ENCODE assay signal across 8 cellular contexts in genomic region chr15:41283653-41284424, GRCh38. TPM values are rescaled to one million over a fixed set of nuclear protein-coding genes. Genes with fewer than 3 reads are reported as not detected.
DNase-seq lines count a peak whose midpoint lies in the region; ATAC-seq and TF ChIP-seq lines count a peak whose summit lies in the region.

No MANE protein-coding gene starts in this region.

- TF ChIP-seq POLR2A in testis (IDR thresholded peaks at IDR 0.05), result peak; percentile 52

- H3K4me1 ChIP-seq in testis, result peaks cover 3% of the 10 kb centered on the region

- ATAC-seq in HG02623 (IDR thresholded peaks at IDR 0.05; ENCODE audit: unreplicated experiment) (peak; percentile 92), SK-N-SH treated with all-trans-retinoic acid at 6 μM for 48 hours (peak; percentile 98), omental fat pad (ENCODE audit: low FRiP score) (peak; percentile 98)

- peak overlapping the region; percentile 85 to 99 for H3K4me3 ChIP-seq in testis

- intact Hi-C loops in testis (cut with DNase I; ENCODE audit: low total_unique reads), result no loop called here

- DNase-seq in GM10266 (ENCODE audit: extremely low spot score) (peak; percentile 96), NCI-H1092 treated with DMSO at 0.1 percent for 48 hours (lab: John Stamatoyannopoulos, UW) (peak; percentile 96), glutamatergic neuron (peak; percentile 99), omental fat pad (ENCODE audit: low spot score) (peak; percentile 95), testis (peak; percentile 99)

- H3K9me3 Mint-ChIP-seq in activated naive CD8-positive, alpha-beta T cell (ENCODE audit: low read depth), result no peaks in the 10 kb centered on the region
- peaks cover 8% of the 10 kb centered on the region for H3K9me3 Mint-ChIP-seq in glutamatergic neuron (ENCODE audit: unreplicated experiment)

- no peaks in the 10 kb centered on the region for H3K9me3 ChIP-seq in testis

- no peaks in the 10 kb centered on the region for H3K27me3 ChIP-seq in testis

- H3K27me3 Mint-ChIP-seq in activated naive CD8-positive, alpha-beta T cell, result no peaks in the 10 kb centered on the region
- H3K27me3 Mint-ChIP-seq in glutamatergic neuron (ENCODE audit: unreplicated experiment), result peaks cover 7% of the 10 kb centered on the region

- no peaks in the 10 kb centered on the region for H3K36me3 ChIP-seq in testis (ENCODE audit: low read depth, missing control alignments)

- H3K4me3 Mint-ChIP-seq in activated naive CD8-positive, alpha-beta T cell, result peak overlapping the region; percentile 98
- H3K4me3 Mint-ChIP-seq in glutamatergic neuron (ENCODE audit: unreplicated experiment), result peak overlapping the region; percentile 99

- 0 to 1% methylated on average over 13 to 49 of the region's 60 CpGs for WGBS in testis, 2 donors

- peak overlapping the region; percentile 97 for H3K27ac Mint-ChIP-seq in activated naive CD8-positive, alpha-beta T cell
- H3K27ac Mint-ChIP-seq in glutamatergic neuron (ENCODE audit: unreplicated experiment), result peak overlapping the region; percentile 98

- TF ChIP-seq CTCF in GM10266 (IDR thresholded peaks at IDR 0.05; ENCODE audit: control insufficient read depth, insufficient read depth, low read depth, missing control alignments), result no peak
- no peak for TF ChIP-seq CTCF in glutamatergic neuron (IDR thresholded peaks at IDR 0.05; ENCODE audit: partially characterized antibody, unreplicated experiment)
- TF ChIP-seq CTCF in omental fat pad (IDR thresholded peaks at IDR 0.05), result no peak
- no peak for TF ChIP-seq CTCF in testis (IDR thresholded peaks at IDR 0.05)

- peak overlapping the region; percentile 92 to 96 for H3K27ac ChIP-seq in testis

- H3K36me3 Mint-ChIP-seq in activated naive CD8-positive, alpha-beta T cell, result peaks cover 16% of the 10 kb centered on the region
- H3K36me3 Mint-ChIP-seq in glutamatergic neuron (ENCODE audit: unreplicated experiment), result no peaks in the 10 kb centered on the region

- peaks cover 48% of the 10 kb centered on the region for H3K4me1 Mint-ChIP-seq in activated naive CD8-positive, alpha-beta T cell (ENCODE audit: low read depth)
- peaks cover 16% of the 10 kb centered on the region for H3K4me1 Mint-ChIP-seq in glutamatergic neuron (ENCODE audit: low read depth, unreplicated experiment)

TF ChIP-seq in SK-N-SH treated with all-trans-retinoic acid at 6 μM for 48 hours, 23 proteins besides CTCF, POLR2A, EP300 and RAD21:
- TF ChIP-seq ISL1 (CRISPR knock-in tag; IDR thresholded peaks at IDR 0.05), result 0 out of 2 replicates have a peak, but pooled peaks have one; percentile 8
- no peak for TF ChIP-seq CSRNP3 (CRISPR knock-in tag; IDR thresholded peaks at IDR 0.05)
- no peak for TF ChIP-seq PPARA (CRISPR knock-in tag; IDR thresholded peaks at IDR 0.05; ENCODE audit: borderline replicate concordance)

RNA-seq across cellular contexts. Expression of gene OIP5, which starts 48.6 kb away (rescaled TPM):
- total RNA-seq in glutamatergic neuron (ENCODE audit: unreplicated experiment) (1.5 TPM), omental fat pad (under 1 TPM in 2 of 4 donors, not detected in 2; 0.46 to 0.48 TPM), testis (10 to 100 TPM; 21.2 to 22.1 TPM)
- 44.8 TPM for polyA plus RNA-seq in testis (ENCODE audit: insufficient read depth, low read depth, low replicate concordance)

RNA-seq across cellular contexts. Expression of gene NUSAP1, which starts 48.8 kb away (rescaled TPM):
- total RNA-seq in glutamatergic neuron (ENCODE audit: unreplicated experiment) (19.3 TPM), omental fat pad (10 to 100 TPM in 1 of 4 donors, 1 to 10 TPM in 1, under 1 TPM in 1, not detected in 1; 0.74 to 11.8 (median 3.2) TPM), testis (10 to 100 TPM; 19.5 to 20.2 TPM)
- polyA plus RNA-seq in testis (ENCODE audit: insufficient read depth, low read depth, low replicate concordance), result 40.2 TPM

RNA-seq across cellular contexts. Expression of gene CHP1, which starts 52.8 kb away (rescaled TPM):
- 65.6 TPM for total RNA-seq in glutamatergic neuron (ENCODE audit: unreplicated experiment)
- total RNA-seq in omental fat pad, result 100 to 1,000 TPM; 172 to 320 (median 243) TPM
- 10 to 100 TPM; 61.9 to 72.7 TPM for total RNA-seq in testis
- polyA plus RNA-seq in testis (ENCODE audit: insufficient read depth, low read depth, low replicate concordance), result 36.6 TPM

RNA-seq across cellular contexts. Expression of gene EXD1, which starts 53.3 kb away (rescaled TPM):
- not detected for total RNA-seq in glutamatergic neuron (ENCODE audit: unreplicated experiment)
- total RNA-seq in omental fat pad, result not detected
- 10 to 100 TPM; 20.7 to 42.9 TPM for total RNA-seq in testis
- 47.0 TPM for polyA plus RNA-seq in testis (ENCODE audit: insufficient read depth, low read depth, low replicate concordance)

Comparison
In these comparisons a context has a peak if more than half of its experiments do, and no peak if none do; other contexts are left out.
1. Peak in every context shown above with its lines: DNase-seq, ATAC-seq, H3K4me3 ChIP-seq and H3K27ac ChIP-seq.